ENCODE assay signal across 1 cellular context in genomic region chr1:112638109-112638426, GRCh38.
TF ChIP-seq lines count a peak whose summit lies in the region.

No MANE protein-coding gene starts in this region.

TF ChIP-seq in endothelial cell of umbilical vein, 7 proteins besides CTCF, POLR2A, EP300 and RAD21 (continued from another document):
- TF ChIP-seq POLR2AphosphoS5 (IDR thresholded peaks at IDR 0.05; ENCODE audit: insufficient read depth, low read depth, low read length) (no peak), MYC (IDR thresholded peaks at IDR 0.05; ENCODE audit: low read depth, low read length) (no peak), GATA2 (IDR thresholded peaks at IDR 0.05; ENCODE audit: insufficient read depth, insufficient read length, low read depth, low read length) (no peak), FOS (IDR thresholded peaks at IDR 0.05; ENCODE audit: borderline replicate concordance, insufficient read depth, low read length) (no peak), JUN (IDR thresholded peaks at IDR 0.05; ENCODE audit: borderline replicate concordance, insufficient read depth, insufficient read length, low read depth) (no peak)
